8 cellular contexts compared by ENCODE assay signal in genomic region chr6:27019651-27020552, GRCh38.
DNase-seq lines count a peak whose midpoint lies in the region; ATAC-seq and TF ChIP-seq lines count a peak whose summit lies in the region.

No MANE protein-coding gene starts in this region.

- CTCF ChIA-PET in AG04450 (lab: Charles Lee), result no interaction called here
- CTCF ChIA-PET in T-cell (lab: Charles Lee), result no interaction called here

- H3K9me3 ChIP-seq in AG04450 (ENCODE audit: control insufficient read depth, insufficient read depth, low read length), result peaks cover 2% of the 10 kb centered on the region; the same call in 1 of the 2 replicates
- H3K9me3 ChIP-seq in psoas muscle, result peaks cover 22% of the 10 kb centered on the region

- intact Hi-C loops in psoas muscle (cut with DNase I), result no loop called here

- WGBS in psoas muscle, 3 donors, result 1 to 2% (median 2%) methylated on average over 58 of the region's 58 CpGs

- peaks cover 4 to 33% (median 25%) of the 10 kb centered on the region in 3 donors for H3K9me3 Mint-ChIP-seq in T-cell

- no peaks in the 10 kb centered on the region for H3K36me3 ChIP-seq in psoas muscle (ENCODE audit: insufficient read depth in 1 of 2, low read depth in 1 of 2)

- H3K36me3 Mint-ChIP-seq in T-cell, result no peaks in the 10 kb centered on the region

- peak overlapping the region; percentile 80 for H3K4me3 ChIP-seq in AG04450 (ENCODE audit: low read depth, low read length)
- peak overlapping the region; percentile 65 for H3K4me3 ChIP-seq in astrocyte of the cerebellum (ENCODE audit: low read depth, low read length)
- H3K4me3 ChIP-seq in psoas muscle, result peak overlapping the region; percentile 76

- DNase-seq in AG04450 (ENCODE audit: low read depth, low spot score) (peak; percentile 81), LoVo (ENCODE audit: low spot score) (peak; percentile 88), T-cell (peak in 23 of 34 experiments; percentile 1 to 39 (median 13)), astrocyte of the cerebellum (ENCODE audit: low read depth) (peak; percentile 56), hippocampal formation (lab: John Stamatoyannopoulos, UW) (peak; percentile 70 to 74), psoas muscle (peak; percentile 85 to 88)

- peak; percentile 50 to 84 (median 70) for ATAC-seq in T-cell (replicated peaks in 1 of 4)
- peak; percentile 95 to 99 (median 98) for ATAC-seq in psoas muscle
- ATAC-seq in HG03565 (IDR thresholded peaks at IDR 0.05; ENCODE audit: unreplicated experiment), result no peak

- H3K4me1 Mint-ChIP-seq in T-cell, result peaks cover 9 to 19% (median 17%) of the 10 kb centered on the region in 3 donors

- H3K27ac ChIP-seq in AG04450 (ENCODE audit: low read depth, low read length) (peak overlapping the region; percentile 97), psoas muscle (peak overlapping the region; percentile 83)

- H3K27ac Mint-ChIP-seq in T-cell, result peak overlapping the region in 1 of 2 donors; percentile 22

- in situ Hi-C loops in astrocyte of the cerebellum (cut with HindIII; ENCODE audit: low sequenced_read_pairs), result no loop called here

- POLR2A ChIA-PET in AG04450 (lab: Yijun Ruan, JAX), result no interaction called here
- POLR2A ChIA-PET in T-cell (lab: Charles Lee), result interaction anchor here in 1 of 2 donors (0.6 kb wide), 2 partner anchors 58 to 1064 kb away, joined by 3 read pairs; no protein-coding TSS in a partner anchor

- no peak for TF ChIP-seq CTCF in AG04450 (IDR thresholded peaks at IDR 0.05; ENCODE audit: low read depth, low read length)
- TF ChIP-seq CTCF in astrocyte of the cerebellum (IDR thresholded peaks at IDR 0.05; ENCODE audit: low read depth, low read length, missing control alignments), result no peak
- TF ChIP-seq CTCF in psoas muscle (IDR thresholded peaks at IDR 0.05), result no peak

- TF ChIP-seq POLR2A in GM19099 (IDR thresholded peaks at IDR 0.05; ENCODE audit: extremely low read depth, insufficient read length, low read depth), result peak; percentile 80

- H3K27me3 Mint-ChIP-seq in T-cell, result peaks cover 12 to 40% of the 10 kb centered on the region in 2 donors

- H3K4me1 ChIP-seq in psoas muscle, result no peaks in the 10 kb centered on the region

- peak overlapping the region; percentile 71 to 82 (median 80) for H3K4me3 Mint-ChIP-seq in T-cell

- no peaks in the 10 kb centered on the region for H3K27me3 ChIP-seq in AG04450 (ENCODE audit: control insufficient read depth, insufficient read depth, low read length)
- no peaks in the 10 kb centered on the region for H3K27me3 ChIP-seq in psoas muscle (ENCODE audit: insufficient read depth in 3 of 3, low read length in 2 of 3)

Comparison
In these comparisons a context has a peak if more than half of its experiments do, and no peak if none do; other contexts are left out.
1. DNase-seq: peak in every context shown above with its lines; median percentile 88 in LoVo; 86 in psoas muscle; 81 in AG04450; 72 in hippocampal formation; 56 in astrocyte of the cerebellum; 13 in T-cell.